In the genomic region with DNA sequence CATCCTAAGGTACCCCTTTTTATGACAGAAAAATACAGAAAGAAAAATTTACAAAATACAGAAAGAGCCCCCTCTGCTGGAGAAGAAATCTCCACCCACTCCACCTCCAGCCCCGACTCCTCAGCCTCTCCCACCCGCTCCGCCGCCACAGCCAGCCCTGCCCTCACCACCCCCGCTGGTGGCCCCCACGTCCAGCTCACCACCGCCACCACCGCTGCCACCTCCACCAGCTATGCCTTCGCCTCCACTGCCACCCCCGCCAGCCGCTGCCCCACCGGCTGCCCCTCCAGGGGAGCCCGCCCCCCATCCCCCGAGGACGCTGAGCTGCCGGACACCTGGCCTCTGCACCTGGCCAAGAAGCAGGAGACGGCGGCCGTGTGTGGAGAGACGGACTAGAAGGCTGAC, we compare ENCODE assay signal across 1 cellular context.
TF ChIP-seq lines count a peak whose summit lies in the region.

No MANE protein-coding gene starts in this region.

TF ChIP-seq in GM12878, 131 proteins besides CTCF, POLR2A, EP300 and RAD21:
- TF ChIP-seq MTA2 (IDR thresholded peaks at IDR 0.05; ENCODE audit: low read depth) (no peak), ETV6 (conservative IDR thresholded peaks at IDR 0.05 in 1 of 2, IDR thresholded peaks at IDR 0.05 in 1 of 2; ENCODE audit: borderline replicate concordance in 1 of 2, low read depth in 1 of 2) (no peak), NFYA (IDR thresholded peaks at IDR 0.05; ENCODE audit: borderline replicate concordance, low read depth, low read length) (no peak), HCFC1 (IDR thresholded peaks at IDR 0.05; ENCODE audit: low read length) (no peak)
